Comparison of ENCODE assay signal across 9 cellular contexts in genomic region chr10:6300106-6300783, GRCh38.
A peak's percentile ranks its signal among the peaks of the same experiment; 100 is the strongest.
DNase-seq lines count a peak whose midpoint lies in the region; ATAC-seq and TF ChIP-seq lines count a peak whose summit lies in the region.
"Had no signal": no experiment of that assay in that cellular context is flagged by ENCODE, and none has a peak within 500 bp of the region (broad histone marks: within the 10 kb centered on the region; RNA-seq: fewer than 3 reads in every experiment).

No MANE protein-coding gene starts in this region.

- H3K9me3 ChIP-seq in OCI-LY3 (ENCODE audit: insufficient read depth, low read length) (no peaks in the 10 kb centered on the region), SJCRH30 (replicated peaks) (no peaks in the 10 kb centered on the region)
- H3K9me3 ChIP-seq: tibial nerve had no signal

- H3K27ac ChIP-seq in OCI-LY3 (ENCODE audit: low read length): peak overlapping the region; percentile 60
- H3K27ac ChIP-seq in SJCRH30: no peak overlapping the region

- in situ Hi-C loops in astrocyte of the spinal cord (cut with HindIII; ENCODE audit: low sequenced_read_pairs): no loop called here

- H4K20me1 ChIP-seq in OCI-LY3 (ENCODE audit: insufficient read depth, low read length): no peaks in the 10 kb centered on the region

- CTCF ChIA-PET in activated naive CD4-positive, alpha-beta T cell treated with anti-CD3 and anti-CD28 coated beads for 36 hours (lab: Charles Lee): interaction anchor here (0.6 to 1.2 kb wide), 4 partner anchors 9 to 102 kb away, joined by 3 to 5 read pairs (median 4); no protein-coding TSS in a partner anchor

- peak; percentile 79 for DNase-seq in activated naive CD4-positive, alpha-beta T cell treated with anti-CD3 and anti-CD28 coated beads for 36 hours
- no peak for DNase-seq in activated naive CD4-positive, alpha-beta T cell (lab: John Stamatoyannopoulos, UW)
- DNase-seq in astrocyte of the spinal cord (ENCODE audit: low read depth, low spot score) (peak; percentile 73), mucosa of gallbladder (ENCODE audit: low spot score) (peak; percentile 37), SJCRH30 (no peak), NCI-H2107 (lab: John Stamatoyannopoulos, UW) (no peak)

- H3K27me3 ChIP-seq in OCI-LY3 (ENCODE audit: low read depth, low read length) (no peaks in the 10 kb centered on the region), SJCRH30 (no peaks in the 10 kb centered on the region)
- H3K27me3 ChIP-seq: tibial nerve had no signal

- H3K4me1 Mint-ChIP-seq in activated naive CD4-positive, alpha-beta T cell treated with anti-CD3 and anti-CD28 coated beads for 36 hours (ENCODE audit: low read depth): peaks cover 51% of the 10 kb centered on the region

- no peaks in the 10 kb centered on the region for H3K9me3 Mint-ChIP-seq in activated naive CD4-positive, alpha-beta T cell treated with anti-CD3 and anti-CD28 coated beads for 36 hours

- H3K27ac Mint-ChIP-seq in activated naive CD4-positive, alpha-beta T cell treated with anti-CD3 and anti-CD28 coated beads for 36 hours: peak overlapping the region; percentile 91

- intact Hi-C loops in activated naive CD4-positive, alpha-beta T cell treated with anti-CD3 and anti-CD28 coated beads for 36 hours (cut with micrococcal nuclease): loop anchor here (1.0 to 5.0 kb wide), 6 partner anchors 25 to 164 kb away; no protein-coding TSS in a partner anchor

- no peaks in the 10 kb centered on the region for H3K36me3 Mint-ChIP-seq in activated naive CD4-positive, alpha-beta T cell treated with anti-CD3 and anti-CD28 coated beads for 36 hours (ENCODE audit: low read depth)

- no peaks in the 10 kb centered on the region for H3K27me3 Mint-ChIP-seq in activated naive CD4-positive, alpha-beta T cell treated with anti-CD3 and anti-CD28 coated beads for 36 hours (ENCODE audit: low read depth)

- peaks cover 39% of the 10 kb centered on the region for H3K4me1 ChIP-seq in OCI-LY3 (ENCODE audit: low read length)
- no peaks in the 10 kb centered on the region for H3K4me1 ChIP-seq in SJCRH30

- H3K4me3 Mint-ChIP-seq in activated naive CD4-positive, alpha-beta T cell treated with anti-CD3 and anti-CD28 coated beads for 36 hours: peak overlapping the region; percentile 35

- peak; percentile 77 for ATAC-seq in HG02870 (IDR thresholded peaks at IDR 0.05; ENCODE audit: unreplicated experiment)

- H3K79me2 ChIP-seq in OCI-LY3 (ENCODE audit: low read length): no peaks in the 10 kb centered on the region

- TF ChIP-seq CTCF in OCI-LY3 (IDR thresholded peaks at IDR 0.05; ENCODE audit: low read depth, low read length) (no peak), astrocyte of the spinal cord (IDR thresholded peaks at IDR 0.05; ENCODE audit: low read depth, low read length) (no peak)

- H3K36me3 ChIP-seq in OCI-LY3 (replicated peaks; ENCODE audit: low read depth, low read length) (no peaks in the 10 kb centered on the region), SJCRH30 (no peaks in the 10 kb centered on the region)
- H3K36me3 ChIP-seq: tibial nerve had no signal

- H3K4me3 ChIP-seq in OCI-LY3 (ENCODE audit: low read length): peak overlapping the region; percentile 59
- H3K4me3 ChIP-seq in astrocyte of the spinal cord (ENCODE audit: low read depth, low read length): no peak overlapping the region
- no peak overlapping the region for H3K4me3 ChIP-seq in SJCRH30

- H2AFZ ChIP-seq in OCI-LY3 (ENCODE audit: low read depth, low read length): peak overlapping the region; percentile 64; the same call in 1 of the 2 replicates

- H3K4me2 ChIP-seq in OCI-LY3 (ENCODE audit: low read length): peak overlapping the region; percentile 88

- peak overlapping the region; percentile 48; the same call in 1 of the 2 replicates for H3K9ac ChIP-seq in OCI-LY3 (ENCODE audit: low read length)

Comparison
In these comparisons a context has a peak if more than half of its experiments do, and no peak if none do; other contexts are left out.
1. DNase-seq: peak in activated naive CD4-positive, alpha-beta T cell treated with anti-CD3 and anti-CD28 coated beads for 36 hours (single experiment), astrocyte of the spinal cord (single experiment) and mucosa of gallbladder (single experiment); none in activated naive CD4-positive, alpha-beta T cell (0 of 4), SJCRH30 (0 of 2) and NCI-H2107 (single experiment).